Comparison of ENCODE assay signal across 8 cellular contexts in the genomic region with DNA sequence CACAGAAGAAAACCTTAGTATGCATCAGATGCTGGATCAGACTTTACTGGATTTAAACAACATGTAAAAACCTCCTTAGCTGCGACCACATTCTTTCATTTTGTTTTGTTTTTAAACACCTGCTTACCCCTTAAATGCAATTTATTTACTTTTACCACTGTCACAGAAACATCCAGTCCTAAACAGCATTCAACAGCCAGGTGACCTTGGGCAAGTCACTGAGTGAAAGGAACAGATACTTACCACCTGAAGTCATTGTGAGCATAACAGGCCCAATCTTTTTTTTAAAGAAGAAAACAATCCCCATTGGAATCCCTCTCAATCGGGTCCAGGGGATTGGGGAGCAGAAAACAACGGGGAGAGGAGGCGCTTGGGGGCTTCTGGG. TPM values are rescaled to one million over a fixed set of nuclear protein-coding genes. Genes with fewer than 3 reads are reported as not detected.
DNase-seq lines count a peak whose midpoint lies in the region; ATAC-seq and TF ChIP-seq lines count a peak whose summit lies in the region.

No MANE protein-coding gene starts in this region.

- ATAC-seq in GM21619 (IDR thresholded peaks at IDR 0.05; ENCODE audit: unreplicated experiment) (peak; percentile 13), GM21360 (IDR thresholded peaks at IDR 0.05; ENCODE audit: unreplicated experiment) (no peak)

- H3K4me3 ChIP-seq in BJ (ENCODE audit: low read depth, low read length): peak overlapping the region; percentile 83
- peak overlapping the region; percentile 88 for H3K4me3 ChIP-seq in OCI-LY3 (ENCODE audit: low read length)
- peak overlapping the region; percentile 95 for H3K4me3 ChIP-seq in rectal smooth muscle tissue (ENCODE audit: low read length)

- H3K4me2 ChIP-seq in OCI-LY3 (ENCODE audit: low read length): peak overlapping the region; percentile 86

- peaks cover 18% of the 10 kb centered on the region for H3K79me2 ChIP-seq in OCI-LY3 (ENCODE audit: low read length)

- H3K27ac ChIP-seq in OCI-LY3 (ENCODE audit: low read length) (no peak overlapping the region), rectal smooth muscle tissue (ENCODE audit: low read depth, low read length) (no peak overlapping the region)

- H3K4me1 ChIP-seq in OCI-LY3 (ENCODE audit: low read length): peaks cover 16% of the 10 kb centered on the region
- H3K4me1 ChIP-seq in rectal smooth muscle tissue (ENCODE audit: control insufficient read depth, insufficient read depth, low read length): no peaks in the 10 kb centered on the region

- no peak for TF ChIP-seq POLR2A in erythroblast (IDR thresholded peaks at IDR 0.05; ENCODE audit: low read length)

- no peaks in the 10 kb centered on the region; the same call in 1 of the 2 replicates for H4K20me1 ChIP-seq in OCI-LY3 (ENCODE audit: insufficient read depth, low read length)

- no peak for DNase-seq in BJ (ENCODE audit: low read depth)
- peak; percentile 40 to 56 for DNase-seq in erythroblast (lab: John Stamatoyannopoulos, UW)
- DNase-seq in D341Med (ENCODE audit: low spot score): no peak
- DNase-seq in T1000 (lab: John Stamatoyannopoulos, UW): no peak

- CTCF ChIA-PET in BJ (lab: Yijun Ruan, JAX): interaction anchor here (0.8 to 1.0 kb wide), 3 partner anchors 27 to 168 kb away, joined by 3 read pairs; no protein-coding TSS in a partner anchor

- H3K9ac ChIP-seq in OCI-LY3 (ENCODE audit: low read length) (peak overlapping the region; percentile 77), rectal smooth muscle tissue (ENCODE audit: low read length) (peak overlapping the region; percentile 87)

- TF ChIP-seq CTCF in BJ (IDR thresholded peaks at IDR 0.05; ENCODE audit: insufficient read depth, low read depth, low read length) (no peak), OCI-LY3 (IDR thresholded peaks at IDR 0.05; ENCODE audit: low read depth, low read length) (no peak)

- no peaks in the 10 kb centered on the region for H3K27me3 ChIP-seq in BJ (ENCODE audit: control insufficient read depth, insufficient read depth, low read length)
- no peaks in the 10 kb centered on the region for H3K27me3 ChIP-seq in OCI-LY3 (ENCODE audit: low read depth, low read length)
- H3K27me3 ChIP-seq in rectal smooth muscle tissue (ENCODE audit: control insufficient read depth, insufficient read depth, low read length): no peaks in the 10 kb centered on the region

- no peaks in the 10 kb centered on the region for H3K9me3 ChIP-seq in OCI-LY3 (ENCODE audit: insufficient read depth, low read length)

- no peak overlapping the region; the same call in 1 of the 2 replicates for H2AFZ ChIP-seq in OCI-LY3 (ENCODE audit: low read depth, low read length)

- POLR2A ChIA-PET in BJ (lab: Charles Lee): interaction anchor here (0.9 kb wide), 1 partner anchor 10 kb away, joined by 4 read pairs; no protein-coding TSS in a partner anchor

- H3K36me3 ChIP-seq in BJ (ENCODE audit: control insufficient read depth, insufficient read depth, low read length) (peaks cover 4% of the 10 kb centered on the region; the same call in 1 of the 2 replicates), OCI-LY3 (replicated peaks; ENCODE audit: low read depth, low read length) (peaks cover 30% of the 10 kb centered on the region), rectal smooth muscle tissue (ENCODE audit: control insufficient read depth, insufficient read depth, low read length) (peaks cover 10% of the 10 kb centered on the region)

RNA-seq across cellular contexts. Expression of gene STARD5, which starts 0.4 kb away (rescaled TPM):
- 5.1 and 5.9 TPM in 2 replicates for polyA plus RNA-seq in BJ (2011; rRNA removed)
- polyA minus RNA-seq in BJ (2011; rRNA and poly(A)+ RNA removed): 2.7 and 4.8 TPM in 2 replicates

RNA-seq across cellular contexts. Expression of gene TMC3, which starts 50.5 kb away (rescaled TPM):
- not detected in 2 replicates for polyA plus RNA-seq in BJ (2011; rRNA removed)
- not detected in 2 replicates for polyA minus RNA-seq in BJ (2011; rRNA and poly(A)+ RNA removed)

Comparison
In these comparisons a context has a peak if more than half of its experiments do, and no peak if none do; other contexts are left out.
1. DNase-seq: peak in erythroblast (2 of 2); none in BJ (single experiment), D341Med (single experiment) and T1000 (single experiment).
2. Peak in every context shown above with its lines, with median percentiles within 50 percentile points of each other: H3K4me3 ChIP-seq.